ENCODE assay signal across 8 cellular contexts in the genomic region with DNA sequence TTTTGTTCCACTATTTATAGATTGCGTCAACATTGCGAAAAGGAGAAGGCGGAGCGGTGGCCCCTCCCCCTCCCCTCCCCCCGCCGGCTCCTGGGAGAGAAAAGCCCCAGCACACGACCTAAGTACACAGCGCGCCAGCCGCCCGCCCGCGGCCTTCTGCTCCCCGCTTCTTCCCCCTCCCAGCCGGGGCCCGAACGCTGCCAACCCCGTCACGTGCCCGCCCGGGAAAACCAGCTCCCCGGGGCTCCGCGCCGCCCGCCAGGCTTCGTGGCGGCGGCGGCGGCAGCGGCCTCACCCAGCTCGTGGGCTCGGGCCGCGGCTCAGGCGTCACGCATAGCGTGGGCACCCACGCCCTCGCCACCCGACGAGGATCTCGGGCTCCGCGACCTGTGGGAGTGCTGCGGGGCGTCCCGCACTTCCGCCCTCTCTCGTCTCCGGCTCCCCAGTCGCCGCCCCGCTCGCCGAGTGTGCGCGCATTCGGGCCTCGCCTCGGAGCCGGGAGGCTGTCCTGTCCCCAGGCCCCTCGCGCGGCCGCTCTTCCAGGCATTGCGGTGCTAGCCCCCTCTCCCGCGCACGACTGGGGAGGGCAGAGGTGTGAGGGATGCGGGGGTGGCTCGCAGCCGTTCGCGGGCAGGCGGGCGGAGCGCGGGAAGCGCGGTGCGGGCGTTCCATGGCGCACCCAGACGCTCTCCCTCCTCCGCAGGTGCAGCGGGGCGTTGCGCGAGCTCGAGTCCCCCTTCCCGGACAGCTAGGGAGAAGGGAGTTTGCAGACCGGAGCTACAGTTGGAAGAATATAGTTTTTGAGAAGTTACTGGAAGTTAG.
A peak's percentile ranks its signal among the peaks of the same experiment; 100 is the strongest.
DNase-seq lines count a peak whose midpoint lies in the region; ATAC-seq and TF ChIP-seq lines count a peak whose summit lies in the region.

No MANE protein-coding gene starts in this region.

- ATAC-seq in GM21447 (IDR thresholded peaks at IDR 0.05; ENCODE audit: unreplicated experiment) = peak; percentile 18
- peak; percentile 50 to 65 for ATAC-seq in natural killer cell treated with Interleukin-12 subunit alpha and Interleukin-12 subunit beta and Interleukin-15 and Interleukin-18, amount 100 ng/mL, for 72 hours
- peak; percentile 39 for ATAC-seq in stimulated activated naive CD8-positive, alpha-beta T cell treated with anti-CD3 and anti-CD28 coated beads, Interleukin-15, Interleukin-2, amounts not matched to agents 100 U/mL and 50 U/mL, for 24 hours

- peaks cover 52 to 59% of the 10 kb centered on the region in 2 donors for H3K4me1 Mint-ChIP-seq in natural killer cell treated with Interleukin-12 subunit alpha and Interleukin-12 subunit beta and Interleukin-15 and Interleukin-18, amount 100 ng/mL, for 72 hours (ENCODE audit: low read depth in 2 of 2)

- no peaks in the 10 kb centered on the region for H3K9me3 Mint-ChIP-seq in natural killer cell treated with Interleukin-12 subunit alpha and Interleukin-12 subunit beta and Interleukin-15 and Interleukin-18, amount 100 ng/mL, for 72 hours

- DNase-seq in AG09319 (ENCODE audit: extremely low read depth, low read depth) (peak; percentile 85), MV-4-11 (lab: John Stamatoyannopoulos, UW) (peak; percentile 92), SHP77 treated with DMSO at 0.1 percent for 48 hours (lab: John Stamatoyannopoulos, UW) (peak; percentile 30), activated gamma-delta T cell treated with Interleukin-2 at 50 U/mL for 16 hours (peak; percentile 80), fibroblast of the aortic adventitia (ENCODE audit: low read depth) (peak; percentile 90)
- DNase-seq in natural killer cell treated with Interleukin-12 subunit alpha and Interleukin-12 subunit beta and Interleukin-15 and Interleukin-18, amount 100 ng/mL, for 72 hours (ENCODE audit: low spot score) = peak; percentile 88
- DNase-seq in stimulated activated naive CD8-positive, alpha-beta T cell treated with anti-CD3 and anti-CD28 coated beads, Interleukin-15, Interleukin-2, amounts not matched to agents 100 U/mL and 50 U/mL, for 24 hours = peak; percentile 85

- no peak for TF ChIP-seq CTCF in AG09319 (IDR thresholded peaks at IDR 0.05; ENCODE audit: low read depth, low read length)
- no peak for TF ChIP-seq CTCF in fibroblast of the aortic adventitia (IDR thresholded peaks at IDR 0.05; ENCODE audit: insufficient read depth, low read length)

- peak overlapping the region; percentile 85 for H3K4me3 Mint-ChIP-seq in natural killer cell treated with Interleukin-12 subunit alpha and Interleukin-12 subunit beta and Interleukin-15 and Interleukin-18, amount 100 ng/mL, for 72 hours

- peaks cover 8 to 9% of the 10 kb centered on the region in 2 donors for H3K27me3 Mint-ChIP-seq in natural killer cell treated with Interleukin-12 subunit alpha and Interleukin-12 subunit beta and Interleukin-15 and Interleukin-18, amount 100 ng/mL, for 72 hours

- H3K4me3 ChIP-seq in fibroblast of the aortic adventitia (ENCODE audit: low read depth, low read length) = peak overlapping the region; percentile 88

- H3K27ac Mint-ChIP-seq in natural killer cell treated with Interleukin-12 subunit alpha and Interleukin-12 subunit beta and Interleukin-15 and Interleukin-18, amount 100 ng/mL, for 72 hours = peak overlapping the region; percentile 82 to 88

- H3K36me3 Mint-ChIP-seq in natural killer cell treated with Interleukin-12 subunit alpha and Interleukin-12 subunit beta and Interleukin-15 and Interleukin-18, amount 100 ng/mL, for 72 hours = peaks cover 4% of the 10 kb centered on the region

Comparison
In these comparisons a context has a peak if more than half of its experiments do, and no peak if none do; other contexts are left out.
1. Peak in every context shown above with its lines: DNase-seq, ATAC-seq and H3K4me3 ChIP-seq.
2. DNase-seq: peak in every context shown above with its lines; median percentile 92 in MV-4-11; 90 in fibroblast of the aortic adventitia; 88 in natural killer cell treated with Interleukin-12 subunit alpha and Interleukin-12 subunit beta and Interleukin-15 and Interleukin-18, amount 100 ng/mL, for 72 hours; 85 in AG09319; 85 in stimulated activated naive CD8-positive, alpha-beta T cell treated with anti-CD3 and anti-CD28 coated beads, Interleukin-15, Interleukin-2, amounts not matched to agents 100 U/mL and 50 U/mL, for 24 hours; 80 in activated gamma-delta T cell treated with Interleukin-2 at 50 U/mL for 16 hours; 30 in SHP77 treated with DMSO at 0.1 percent for 48 hours.